Comparison of ENCODE assay signal across 1 cellular context in the genomic region with DNA sequence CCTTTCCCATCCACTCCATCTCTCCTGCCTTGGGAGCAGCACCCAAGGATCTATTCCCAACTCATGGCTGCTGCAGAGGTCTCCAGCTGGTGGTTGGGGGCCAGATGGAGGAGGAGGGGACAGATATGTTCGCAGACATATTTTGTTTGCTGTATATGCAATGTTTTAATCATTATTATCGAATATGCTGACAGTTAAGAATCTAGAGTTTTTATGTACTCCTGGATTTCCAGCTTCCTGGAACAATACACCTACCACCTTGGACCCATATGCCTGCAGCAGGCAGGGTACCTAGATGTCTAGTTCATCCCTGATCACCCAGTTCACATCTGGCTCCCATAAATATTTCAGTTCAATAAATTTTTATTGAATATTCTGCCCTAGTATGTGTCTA.
TF ChIP-seq lines count a peak whose summit lies in the region.

No MANE protein-coding gene starts in this region.

TF ChIP-seq in WTC11, 78 proteins besides CTCF, POLR2A, EP300 and RAD21 (continued from another document):
- TF ChIP-seq, protein P1, sequence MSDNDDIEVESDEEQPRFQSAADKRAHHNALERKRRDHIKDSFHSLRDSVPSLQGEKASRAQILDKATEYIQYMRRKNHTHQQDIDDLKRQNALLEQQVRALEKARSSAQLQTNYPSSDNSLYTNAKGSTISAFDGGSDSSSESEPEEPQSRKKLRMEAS (CRISPR knock-in tag; IDR thresholded peaks at IDR 0.05) = no peak
- TF ChIP-seq NR1H2 (CRISPR knock-in tag; IDR thresholded peaks at IDR 0.05) = no peak
- TF ChIP-seq, protein P2, sequence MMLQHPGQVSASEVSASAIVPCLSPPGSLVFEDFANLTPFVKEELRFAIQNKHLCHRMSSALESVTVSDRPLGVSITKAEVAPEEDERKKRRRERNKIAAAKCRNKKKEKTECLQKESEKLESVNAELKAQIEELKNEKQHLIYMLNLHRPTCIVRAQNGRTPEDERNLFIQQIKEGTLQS (CRISPR knock-in tag; conservative IDR thresholded peaks at IDR 0.05) = no peak
- TF ChIP-seq, protein P3, sequence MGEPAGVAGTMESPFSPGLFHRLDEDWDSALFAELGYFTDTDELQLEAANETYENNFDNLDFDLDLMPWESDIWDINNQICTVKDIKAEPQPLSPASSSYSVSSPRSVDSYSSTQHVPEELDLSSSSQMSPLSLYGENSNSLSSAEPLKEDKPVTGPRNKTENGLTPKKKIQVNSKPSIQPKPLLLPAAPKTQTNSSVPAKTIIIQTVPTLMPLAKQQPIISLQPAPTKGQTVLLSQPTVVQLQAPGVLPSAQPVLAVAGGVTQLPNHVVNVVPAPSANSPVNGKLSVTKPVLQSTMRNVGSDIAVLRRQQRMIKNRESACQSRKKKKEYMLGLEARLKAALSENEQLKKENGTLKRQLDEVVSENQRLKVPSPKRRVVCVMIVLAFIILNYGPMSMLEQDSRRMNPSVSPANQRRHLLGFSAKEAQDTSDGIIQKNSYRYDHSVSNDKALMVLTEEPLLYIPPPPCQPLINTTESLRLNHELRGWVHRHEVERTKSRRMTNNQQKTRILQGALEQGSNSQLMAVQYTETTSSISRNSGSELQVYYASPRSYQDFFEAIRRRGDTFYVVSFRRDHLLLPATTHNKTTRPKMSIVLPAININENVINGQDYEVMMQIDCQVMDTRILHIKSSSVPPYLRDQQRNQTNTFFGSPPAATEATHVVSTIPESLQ (CRISPR knock-in tag; IDR thresholded peaks at IDR 0.05) = no peak
